In the genomic region with DNA sequence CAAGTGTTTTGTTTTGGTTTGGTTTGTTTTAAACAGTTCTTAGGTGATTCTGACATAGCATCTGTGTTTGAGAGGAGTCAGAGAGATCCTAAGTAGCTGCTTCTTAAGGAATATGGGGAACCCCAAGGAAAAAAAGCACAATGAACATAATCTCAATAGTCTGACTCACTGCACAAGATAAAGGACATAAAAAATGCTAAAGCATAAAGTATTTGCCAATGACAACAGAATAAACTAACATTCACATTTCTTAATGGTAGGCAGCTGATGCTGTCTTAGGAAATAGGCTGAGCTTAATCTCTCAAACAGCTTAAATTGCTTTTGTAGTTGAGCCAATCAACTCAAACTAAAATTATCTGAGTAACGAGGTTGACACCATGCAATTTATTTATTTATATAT, we compare ENCODE assay signal across 16 cellular contexts. TPM values are rescaled to one million over a fixed set of nuclear protein-coding genes. Genes with fewer than 3 reads are reported as not detected.
A peak's percentile ranks its signal among the peaks of the same experiment; 100 is the strongest.
DNase-seq lines count a peak whose midpoint lies in the region; TF ChIP-seq lines count a peak whose summit lies in the region.
"Had no signal": no experiment of that assay in that cellular context is flagged by ENCODE, and none has a peak within 500 bp of the region (broad histone marks: within the 10 kb centered on the region; RNA-seq: fewer than 3 reads in every experiment).

No MANE protein-coding gene starts in this region.

- intact Hi-C loops in MCF 10A (cut with micrococcal nuclease): no loop called here
- intact Hi-C loops in breast epithelium (cut with DNase I; ENCODE audit: low total_unique reads): no loop called here
- intact Hi-C loops in tibial artery (cut with DNase I; ENCODE audit: low total_unique reads): no loop called here

- CTCF ChIA-PET in MCF 10A (lab: Yijun Ruan, JAX): interaction anchor here (0.8 to 10.5 kb wide), 5 partner anchors 11 to 38 kb away, joined by 4 to 212 read pairs (median 39); no protein-coding TSS in a partner anchor

- H3K27me3 Mint-ChIP-seq in MCF 10A (ENCODE audit: insufficient read depth, unreplicated experiment) (no peaks in the 10 kb centered on the region), immature natural killer cell (ENCODE audit: low read depth in 3 of 3) (peaks cover 0 to 3% (median 2%) of the 10 kb centered on the region in 3 donors)
- H3K27me3 Mint-ChIP-seq: activated CD4-positive, alpha-beta memory T cell treated with anti-CD3 and anti-CD28 coated beads for 36 hours had no signal

- TF ChIP-seq CTCF in MCF 10A (IDR thresholded peaks at IDR 0.05; ENCODE audit: unreplicated experiment) (no peak), breast epithelium (IDR thresholded peaks at IDR 0.05) (no peak), fibroblast of pulmonary artery (IDR thresholded peaks at IDR 0.05; ENCODE audit: low read length, missing control alignments) (no peak), tibial artery (IDR thresholded peaks at IDR 0.05) (no peak)

- POLR2A ChIA-PET in MCF 10A (lab: Yijun Ruan, JAX): interaction anchor here (4.6 to 5.8 kb wide), 2 partner anchors 22 to 42 kb away, joined by 62 to 89 read pairs; a partner anchor contains a TSS

- H3K36me3 ChIP-seq in breast epithelium (no peaks in the 10 kb centered on the region), tibial artery (no peaks in the 10 kb centered on the region)
- H3K36me3 ChIP-seq: pancreas had no signal

- H3K4me3 ChIP-seq in breast epithelium (no peak overlapping the region), fibroblast of pulmonary artery (replicated peaks; ENCODE audit: low read depth, low read length) (no peak overlapping the region), tibial artery (no peak overlapping the region)

- no peak for TF ChIP-seq POLR2A in breast epithelium (IDR thresholded peaks at IDR 0.05)

- H3K9me3 ChIP-seq in breast epithelium (no peaks in the 10 kb centered on the region), tibial artery (no peaks in the 10 kb centered on the region)
- H3K9me3 ChIP-seq: pancreas had no signal

- DNase-seq in MCF 10A (ENCODE audit: unreplicated experiment) (peak; percentile 33), breast epithelium (ENCODE audit: low spot score in 2 of 2) (no peak), amniotic stem cell (lab: John Stamatoyannopoulos, UW) (peak; percentile 18), fibroblast of pulmonary artery (ENCODE audit: low read depth) (peak; percentile 88), retina (no peak), HuH-7.5 (ENCODE audit: low spot score) (no peak), immature natural killer cell (no peak), tibial artery (no peak)
- DNase-seq: 8988T; activated CD4-positive, alpha-beta memory T cell treated with anti-CD3 and anti-CD28 coated beads for 36 hours; COR-L47; effector CD8-positive, alpha-beta T cell; NCI-H187; NCI-H510A treated with DMSO at 0.1 percent for 48 hours; pancreas; stimulated activated naive CD8-positive, alpha-beta T cell treated with anti-CD3 and anti-CD28 coated beads, Interleukin-15, Interleukin-2, amounts not matched to agents 100 U/mL and 50 U/mL, for 24 hours had no signal

- H3K27me3 ChIP-seq in breast epithelium (no peaks in the 10 kb centered on the region), tibial artery (no peaks in the 10 kb centered on the region)
- H3K27me3 ChIP-seq: pancreas had no signal

- H3K4me3 Mint-ChIP-seq in MCF 10A (ENCODE audit: unreplicated experiment) (no peak overlapping the region), immature natural killer cell (peak overlapping the region in 1 of 5 donors; percentile 11)
- H3K4me3 Mint-ChIP-seq: activated CD4-positive, alpha-beta memory T cell treated with anti-CD3 and anti-CD28 coated beads for 36 hours had no signal

- H3K4me1 ChIP-seq in breast epithelium (no peaks in the 10 kb centered on the region), tibial artery (peaks cover 0 to 31% (median 14%) of the 10 kb centered on the region in 4 donors)

- H3K27ac ChIP-seq in breast epithelium: no peak overlapping the region
- H3K27ac ChIP-seq in tibial artery: no peak overlapping the region

- H3K36me3 Mint-ChIP-seq in MCF 10A (ENCODE audit: insufficient read depth, unreplicated experiment) (peaks cover 5% of the 10 kb centered on the region), immature natural killer cell (no peaks in the 10 kb centered on the region)
- H3K36me3 Mint-ChIP-seq: activated CD4-positive, alpha-beta memory T cell treated with anti-CD3 and anti-CD28 coated beads for 36 hours had no signal

- H3K27ac Mint-ChIP-seq in MCF 10A (ENCODE audit: low read depth, unreplicated experiment) (peak overlapping the region; percentile 57), immature natural killer cell (no peak overlapping the region)
- H3K27ac Mint-ChIP-seq: activated CD4-positive, alpha-beta memory T cell treated with anti-CD3 and anti-CD28 coated beads for 36 hours had no signal

- no TSS peak for BruUV-seq in MCF 10A (replicated peaks; lab: Mats Ljungman, UMichigan)

- H3K4me1 Mint-ChIP-seq in MCF 10A (ENCODE audit: insufficient read depth, unreplicated experiment): peaks cover 8% of the 10 kb centered on the region
- H3K4me1 Mint-ChIP-seq in immature natural killer cell: peaks cover 26 to 30% of the 10 kb centered on the region in 2 donors

- no peaks in the 10 kb centered on the region for H3K9me3 Mint-ChIP-seq in MCF 10A (ENCODE audit: unreplicated experiment)
- H3K9me3 Mint-ChIP-seq in immature natural killer cell: no peaks in the 10 kb centered on the region
- H3K9me3 Mint-ChIP-seq: activated CD4-positive, alpha-beta memory T cell treated with anti-CD3 and anti-CD28 coated beads for 36 hours had no signal

RNA-seq across cellular contexts. Expression of a gene that starts 2.9 kb away (rescaled TPM):
- total RNA-seq in MCF 10A (2022) (27.8 and 28.8 TPM in 2 replicates), breast epithelium (10 to 100 TPM in 2 of 3 donors, 1 to 10 TPM in 1; 8.5 to 23.9 (median 10.4) TPM)
- polyA plus RNA-seq in immature natural killer cell: 1 to 10 TPM; 3.0 to 7.1 (median 4.5) TPM

RNA-seq across cellular contexts. Expression of a gene that starts 42.6 kb away (rescaled TPM):
- total RNA-seq in MCF 10A (2022) (54.8 and 63.9 TPM in 2 replicates), breast epithelium (10 to 100 TPM in 2 of 3 donors, 1 to 10 TPM in 1; 8.5 to 20.1 (median 15.4) TPM)
- polyA plus RNA-seq in immature natural killer cell: 1 to 10 TPM; 2.7 to 4.8 (median 2.8) TPM

Comparison
In these comparisons a context has a peak if more than half of its experiments do, and no peak if none do; other contexts are left out.
1. DNase-seq: peak in MCF 10A (single experiment), amniotic stem cell (single experiment) and fibroblast of pulmonary artery (single experiment); none in breast epithelium (0 of 2), retina (single experiment), HuH-7.5 (single experiment), immature natural killer cell (0 of 3) and tibial artery (0 of 2).